Comparison of ENCODE assay signal across 8 cellular contexts in genomic region chr1:212951058-212951923, GRCh38. TPM values are rescaled to one million over a fixed set of nuclear protein-coding genes. Genes with fewer than 3 reads are reported as not detected.
DNase-seq lines count a peak whose midpoint lies in the region; ATAC-seq and TF ChIP-seq lines count a peak whose summit lies in the region.

No MANE protein-coding gene starts in this region.

- H3K9ac ChIP-seq in HUES6 (ENCODE audit: low read length) (peak overlapping the region; percentile 74), muscle layer of colon (ENCODE audit: low read length) (no peak overlapping the region)

- H3K27ac ChIP-seq in HUES6 (ENCODE audit: low read depth, low read length) (peak overlapping the region; percentile 72; the same call in 1 of the 2 replicates), muscle layer of colon (ENCODE audit: low read depth, low read length) (no peak overlapping the region)

- peaks cover 5% of the 10 kb centered on the region; the same call in 1 of the 2 replicates for H3K9me3 ChIP-seq in HUES6 (ENCODE audit: control insufficient read depth, insufficient read depth, low read depth, low read length)
- no peaks in the 10 kb centered on the region for H3K9me3 ChIP-seq in muscle layer of colon (ENCODE audit: low read length)

- peaks cover 14% of the 10 kb centered on the region for H3K4me1 Mint-ChIP-seq in chondrocyte (ENCODE audit: low read depth)

- H3K27ac Mint-ChIP-seq in chondrocyte (ENCODE audit: unreplicated experiment): no peak overlapping the region

- H3K4me3 ChIP-seq in GM12865 (ENCODE audit: low read depth, low read length) (peak overlapping the region; percentile 98), HUES6 (ENCODE audit: low read depth, low read length) (peak overlapping the region; percentile 75), muscle layer of colon (ENCODE audit: low read depth in 1 of 2, low read length in 2 of 2) (peak overlapping the region; percentile 52 to 57)

- no peak for TF ChIP-seq CTCF in GM12865 (IDR thresholded peaks at IDR 0.05; ENCODE audit: insufficient read depth, low read depth, low read length, missing control alignments)
- no peak for TF ChIP-seq CTCF in chondrocyte (IDR thresholded peaks at IDR 0.05)

- H3K36me3 ChIP-seq in HUES6 (ENCODE audit: control insufficient read depth, insufficient read depth, low read length): peaks cover 52% of the 10 kb centered on the region
- no peaks in the 10 kb centered on the region for H3K36me3 ChIP-seq in muscle layer of colon (ENCODE audit: insufficient read depth, low read length)

- H3K27me3 ChIP-seq in HUES6 (ENCODE audit: control insufficient read depth, insufficient read depth, low read length): no peaks in the 10 kb centered on the region
- H3K27me3 ChIP-seq in muscle layer of colon (ENCODE audit: control insufficient read depth in 1 of 2, insufficient read depth in 2 of 2, low read length in 2 of 2): peaks cover 0 to 14% of the 10 kb centered on the region in 2 donors

- no peaks in the 10 kb centered on the region for H3K9me3 Mint-ChIP-seq in chondrocyte (ENCODE audit: low read depth)

- no peaks in the 10 kb centered on the region for H3K27me3 Mint-ChIP-seq in chondrocyte (ENCODE audit: low read depth)

- H3K4me3 Mint-ChIP-seq in chondrocyte (ENCODE audit: unreplicated experiment): peak overlapping the region; percentile 89

- no peaks in the 10 kb centered on the region for H3K36me3 Mint-ChIP-seq in chondrocyte (ENCODE audit: low read depth)

- DNase-seq in GM12865 (ENCODE audit: low read depth) (no peak), chondrocyte (ENCODE audit: low spot score) (no peak), DMS79 (lab: John Stamatoyannopoulos, UW) (no peak), DMS79 treated with DMSO at 0.1 percent for 48 hours (lab: John Stamatoyannopoulos, UW) (no peak)

- no peak for ATAC-seq in GM18858 (IDR thresholded peaks at IDR 0.05; ENCODE audit: unreplicated experiment)
- no peak for ATAC-seq in activated CD4-positive, CD25-positive, alpha-beta regulatory T cell treated with anti-CD3 and anti-CD28 coated beads, Interleukin-2, amount 50 U/mL, for 24 hours

- H3K4me1 ChIP-seq in HUES6 (ENCODE audit: control insufficient read depth, insufficient read depth, low read length) (peaks cover 41% of the 10 kb centered on the region), muscle layer of colon (ENCODE audit: insufficient read depth, low read length) (no peaks in the 10 kb centered on the region)

RNA-seq across cellular contexts. Expression of gene VASH2, which starts 0.9 kb away (rescaled TPM):
- total RNA-seq in chondrocyte: 2.3 to 2.8 TPM (median 2.8 TPM) in 3 replicates
